In genomic region chr5:136014049-136014516, GRCh38 we compare ENCODE assay signal across 10 cellular contexts. TPM values are rescaled to one million over a fixed set of nuclear protein-coding genes. Genes with fewer than 3 reads are reported as not detected.
DNase-seq lines count a peak whose midpoint lies in the region; ATAC-seq and TF ChIP-seq lines count a peak whose summit lies in the region.
"Had no signal": no experiment of that assay in that cellular context is flagged by ENCODE, and none has a peak within 500 bp of the region (broad histone marks: within the 10 kb centered on the region; RNA-seq: fewer than 3 reads in every experiment).

No MANE protein-coding gene starts in this region.

- H3K4me1 ChIP-seq in BLaER1 (peaks cover 5% of the 10 kb centered on the region; the same call in 1 of the 2 replicates), gastroesophageal sphincter (peaks cover 5 to 71% (median 6%) of the 10 kb centered on the region in 3 donors)

- H3K4me2 ChIP-seq in BLaER1 = peak overlapping the region; percentile 3; the same call in 1 of the 2 replicates

- DNase-seq in M059J (ENCODE audit: low read depth) (peak; percentile 76), GF-D8 (lab: John Stamatoyannopoulos, UW) (no peak), NCI-H774 (lab: John Stamatoyannopoulos, UW) (no peak), WTC11 (ENCODE audit: low spot score) (no peak), NCI-H1092 treated with DMSO at 0.1 percent for 48 hours (lab: John Stamatoyannopoulos, UW) (no peak)
- DNase-seq: activated CD8-positive, alpha-beta memory T cell treated with anti-CD3 and anti-CD28 coated beads, Interleukin-2, amount 10 ng/mL, durations not matched to agents 7 days and 5 days had no signal

- H3K27ac ChIP-seq in BLaER1 = no peak overlapping the region
- peak overlapping the region in 3 of 4 donors; percentile 58 to 73 (median 60) for H3K27ac ChIP-seq in gastroesophageal sphincter

- CTCF ChIA-PET in WTC11 (lab: Charles Lee) = interaction anchor here (1.7 kb wide), 1 partner anchor 37 kb away, joined by 3 read pairs; no protein-coding TSS in a partner anchor

- H3K4me1 Mint-ChIP-seq in WTC11 = peaks cover under 1% of the 10 kb centered on the region; the same call in 1 of the 2 replicates
- H3K4me1 Mint-ChIP-seq: activated CD8-positive, alpha-beta memory T cell treated with anti-CD3 and anti-CD28 coated beads, Interleukin-2, amount 10 ng/mL, durations not matched to agents 7 days and 5 days had no signal

- no peak overlapping the region for H3K4me3 Mint-ChIP-seq in WTC11
- H3K4me3 Mint-ChIP-seq: activated CD8-positive, alpha-beta memory T cell treated with anti-CD3 and anti-CD28 coated beads, Interleukin-2, amount 10 ng/mL, durations not matched to agents 7 days and 5 days; memory B cell had no signal

- no peak overlapping the region for H3K4me3 ChIP-seq in BLaER1
- no peak overlapping the region for H3K4me3 ChIP-seq in gastroesophageal sphincter

- no peak overlapping the region for H3K9ac ChIP-seq in BLaER1

- no peak for TF ChIP-seq EP300 in gastroesophageal sphincter (IDR thresholded peaks at IDR 0.05)

- ATAC-seq in GM21529 (IDR thresholded peaks at IDR 0.05; ENCODE audit: unreplicated experiment) = peak; percentile 79
- peak; percentile 45 for ATAC-seq in gastroesophageal sphincter
- no peak for ATAC-seq in WTC11
- ATAC-seq: activated CD8-positive, alpha-beta memory T cell treated with anti-CD3 and anti-CD28 coated beads, Interleukin-2, amount 10 ng/mL, durations not matched to agents 7 days and 5 days had no signal

- no peak overlapping the region for H3K27ac Mint-ChIP-seq in WTC11
- H3K27ac Mint-ChIP-seq: activated CD8-positive, alpha-beta memory T cell treated with anti-CD3 and anti-CD28 coated beads, Interleukin-2, amount 10 ng/mL, durations not matched to agents 7 days and 5 days; memory B cell had no signal

- H3K36me3 ChIP-seq in BLaER1 (no peaks in the 10 kb centered on the region), gastroesophageal sphincter (no peaks in the 10 kb centered on the region)

- H4K20me1 ChIP-seq in BLaER1 = no peaks in the 10 kb centered on the region

- POLR2A ChIA-PET in WTC11 (lab: Charles Lee) = no interaction called here

- WGBS in gastroesophageal sphincter (ENCODE audit: low coverage in 1 of 2), 2 donors = 19 to 34% methylated on average over 2 to 4 of the region's 4 CpGs

- H3K27me3 ChIP-seq in BLaER1 (no peaks in the 10 kb centered on the region), gastroesophageal sphincter (no peaks in the 10 kb centered on the region)

- no peaks in the 10 kb centered on the region for H3K36me3 Mint-ChIP-seq in WTC11
- H3K36me3 Mint-ChIP-seq: activated CD8-positive, alpha-beta memory T cell treated with anti-CD3 and anti-CD28 coated beads, Interleukin-2, amount 10 ng/mL, durations not matched to agents 7 days and 5 days; memory B cell had no signal

- no peak for TF ChIP-seq POLR2A in gastroesophageal sphincter (IDR thresholded peaks at IDR 0.05)

- peaks cover 5% of the 10 kb centered on the region; the same call in 1 of the 2 replicates for H3K27me3 Mint-ChIP-seq in WTC11 (ENCODE audit: low read depth)

- TF ChIP-seq CTCF in gastroesophageal sphincter (IDR thresholded peaks at IDR 0.05) (no peak), WTC11 (IDR thresholded peaks at IDR 0.05) (no peak)

- no peaks in the 10 kb centered on the region for H3K9me3 Mint-ChIP-seq in WTC11
- H3K9me3 Mint-ChIP-seq: memory B cell had no signal

- H3K9me3 ChIP-seq in BLaER1 (no peaks in the 10 kb centered on the region), gastroesophageal sphincter (no peaks in the 10 kb centered on the region)

TF ChIP-seq in WTC11, 78 proteins besides CTCF, POLR2A, EP300 and RAD21:
- TF ChIP-seq PRRX2 (CRISPR knock-in tag; IDR thresholded peaks at IDR 0.05) (no peak), ATF1 (CRISPR knock-in tag; IDR thresholded peaks at IDR 0.05) (no peak), ZSCAN18 (CRISPR knock-in tag; IDR thresholded peaks at IDR 0.05) (no peak), CDX4 (CRISPR knock-in tag; IDR thresholded peaks at IDR 0.05; ENCODE audit: borderline replicate concordance) (no peak), ZNF138 (CRISPR knock-in tag; conservative IDR thresholded peaks at IDR 0.05) (no peak), USF1 (CRISPR knock-in tag; IDR thresholded peaks at IDR 0.05) (no peak), OVOL2 (CRISPR knock-in tag; IDR thresholded peaks at IDR 0.05; ENCODE audit: borderline replicate concordance) (no peak), MLX (CRISPR knock-in tag; IDR thresholded peaks at IDR 0.05) (no peak), RELA (CRISPR knock-in tag; IDR thresholded peaks at IDR 0.05; ENCODE audit: borderline replicate concordance) (no peak), STAT6 (CRISPR knock-in tag; conservative IDR thresholded peaks at IDR 0.05; ENCODE audit: low read depth) (no peak), NR3C1 (CRISPR knock-in tag; conservative IDR thresholded peaks at IDR 0.05; ENCODE audit: low read depth) (no peak), SOX15 (CRISPR knock-in tag; IDR thresholded peaks at IDR 0.05) (no peak), PREB (CRISPR knock-in tag; IDR thresholded peaks at IDR 0.05; ENCODE audit: borderline replicate concordance) (no peak), ETV6 (CRISPR knock-in tag; IDR thresholded peaks at IDR 0.05) (no peak)

RNA-seq across cellular contexts. Expression of gene TGFBI, which starts 14.7 kb away (rescaled TPM):
- total RNA-seq in M059J (2014; rRNA removed; shearing (Covaris generic)) = 567 and 744 TPM in 2 replicates
- 100 to 1,000 TPM in 3 of 4 donors, 10 to 100 TPM in 1; 29.0 to 159 (median 112) TPM for total RNA-seq in gastroesophageal sphincter
- total RNA-seq in WTC11 (2021) = 7.2 to 9.1 TPM (median 7.8 TPM) in 3 replicates

RNA-seq across cellular contexts. Expression of gene LECT2, which starts 59.3 kb away (rescaled TPM):
- total RNA-seq in M059J (2014; rRNA removed; shearing (Covaris generic)) = not detected in 2 replicates
- not detected for total RNA-seq in gastroesophageal sphincter
- not detected in 3 replicates for total RNA-seq in WTC11 (2021)
- total RNA-seq: activated CD8-positive, alpha-beta memory T cell treated with anti-CD3 and anti-CD28 coated beads, Interleukin-2, amount 10 ng/mL, durations not matched to agents 7 days and 5 days had no signal
